Comparison of ENCODE assay signal across 22 cellular contexts in the genomic region with DNA sequence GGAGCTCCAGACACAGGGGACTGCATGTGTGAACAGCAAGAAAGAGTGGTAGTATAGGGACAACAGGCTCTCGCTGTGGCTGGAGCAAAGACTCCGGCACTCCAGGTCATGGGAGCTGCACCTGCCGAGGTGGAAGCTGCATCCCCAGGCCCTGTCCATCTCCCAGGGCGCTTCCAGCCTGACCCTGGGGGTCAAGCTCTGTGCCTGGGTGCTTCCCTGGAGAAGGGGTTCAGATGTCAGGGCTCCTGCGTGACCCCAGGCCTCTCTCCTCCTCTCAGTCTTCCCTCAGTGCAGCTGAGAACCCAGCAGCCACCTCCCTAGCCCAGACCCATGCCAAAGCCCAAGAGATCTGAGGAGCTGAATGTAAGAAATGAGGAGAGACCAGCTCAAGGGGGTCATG. TPM values are rescaled to one million over a fixed set of nuclear protein-coding genes. Genes with fewer than 3 reads are reported as not detected.
DNase-seq lines count a peak whose midpoint lies in the region; ATAC-seq, FAIRE-seq and TF ChIP-seq lines count a peak whose summit lies in the region.
"Had no signal": no experiment of that assay in that cellular context is flagged by ENCODE, and none has a peak within 500 bp of the region (broad histone marks: within the 10 kb centered on the region; RNA-seq: fewer than 3 reads in every experiment).

No MANE protein-coding gene starts in this region.

- H3K4me3 Mint-ChIP-seq in type B pancreatic cell = peak overlapping the region; percentile 66
- H3K4me3 Mint-ChIP-seq: CD4-positive, alpha-beta memory T cell had no signal

- H3K36me3 ChIP-seq in bronchial epithelial cell (ENCODE audit: control insufficient read depth, insufficient read depth, low read length) = no peaks in the 10 kb centered on the region
- no peaks in the 10 kb centered on the region for H3K36me3 ChIP-seq in neutrophil

- TF ChIP-seq CTCF in bronchial epithelial cell (IDR thresholded peaks at IDR 0.05; ENCODE audit: insufficient read depth, low read length, severe bottlenecking) = no peak
- TF ChIP-seq CTCF in neutrophil (IDR thresholded peaks at IDR 0.05) = no peak
- no peak for TF ChIP-seq CTCF in type B pancreatic cell (conservative IDR thresholded peaks at IDR 0.05)

- no peaks in the 10 kb centered on the region for H3K9me3 Mint-ChIP-seq in type B pancreatic cell

- H3K36me3 Mint-ChIP-seq in type B pancreatic cell = no peaks in the 10 kb centered on the region
- H3K36me3 Mint-ChIP-seq: CD4-positive, alpha-beta memory T cell had no signal

- H3K4me1 ChIP-seq in neutrophil (ENCODE audit: control insufficient read depth in 1 of 2, insufficient read depth in 1 of 2, low read depth in 1 of 2, low read length in 1 of 2) = peaks cover 45 to 46% of the 10 kb centered on the region in 2 experiments

- no peak for DNase-seq in bronchial epithelial cell (ENCODE audit: low read depth)
- DNase-seq in type B pancreatic cell (ENCODE audit: extremely low spot score, unreplicated experiment) = no peak
- no peak for DNase-seq in left ventricle myocardium superior
- no peak for DNase-seq in DMS153 treated with DMSO at 0.1 percent for 48 hours (lab: John Stamatoyannopoulos, UW; ENCODE audit: unreplicated experiment)
- no peak for DNase-seq in GDM1 (lab: John Stamatoyannopoulos, UW)
- DNase-seq: ACHN; Calu3; CD4-positive, alpha-beta memory T cell; DMS53; DND-41; EL; GM23248; HCEC 1CT had no signal

- FAIRE-seq in bronchial epithelial cell (lab: Jason Lieb, UNC) = peak; percentile 50
- FAIRE-seq: A204.1, GM12891, GM18507 had no signal

- no peak overlapping the region for H3K27ac Mint-ChIP-seq in type B pancreatic cell

- no peaks in the 10 kb centered on the region for H3K27me3 Mint-ChIP-seq in type B pancreatic cell

- no peak for ATAC-seq in left ventricle myocardium superior

- peak overlapping the region; percentile 86 for H3K27ac ChIP-seq in neutrophil
- H3K27ac ChIP-seq: C4-2B, GM23248, HL-60 had no signal

- H3K27me3 ChIP-seq in bronchial epithelial cell (ENCODE audit: control insufficient read depth, insufficient read depth, low read length) = no peaks in the 10 kb centered on the region
- H3K27me3 ChIP-seq in neutrophil = no peaks in the 10 kb centered on the region

- H3K4me1 Mint-ChIP-seq in type B pancreatic cell (ENCODE audit: unreplicated experiment) = peaks cover 42% of the 10 kb centered on the region

- H3K4me3 ChIP-seq in bronchial epithelial cell (ENCODE audit: low read depth, low read length) (no peak overlapping the region), neutrophil (ENCODE audit: low read depth in 1 of 2, low read length in 1 of 2) (no peak overlapping the region)
- H3K4me3 ChIP-seq: GM23248 had no signal

- H3K9me3 ChIP-seq in neutrophil = no peaks in the 10 kb centered on the region

- intact Hi-C loops in left ventricle myocardium superior (cut with micrococcal nuclease) = no loop called here

RNA-seq across cellular contexts. Expression of gene TMPRSS4, which starts 3.4 kb away (rescaled TPM):
- total RNA-seq in bronchial epithelial cell = 42.4 and 202 TPM in 2 replicates
- total RNA-seq in type B pancreatic cell (ENCODE audit: low replicate concordance) = 33.8 and 169 TPM in 2 replicates
- total RNA-seq in left ventricle myocardium superior = not detected
- total RNA-seq: G401, GM23248, H4, HT1080 had no signal

RNA-seq across cellular contexts. Expression of gene SMIM35, which starts 6.5 kb away (rescaled TPM):
- not detected in 2 replicates for total RNA-seq in bronchial epithelial cell
- total RNA-seq in type B pancreatic cell (ENCODE audit: low replicate concordance) = 0.17 TPM in 1 of 2 replicates, not detected in the other
- not detected for total RNA-seq in left ventricle myocardium superior
- total RNA-seq: Calu3, G401, GM23248, H4, HT1080 had no signal

Comparison
In these comparisons a context has a peak if more than half of its experiments do, and no peak if none do; other contexts are left out.
1. RNA of gene TMPRSS4, which starts 3.4 kb away (total RNA-seq): 42.4 to 202 TPM in bronchial epithelial cell and 33.8 to 169 TPM in type B pancreatic cell; not detected in left ventricle myocardium superior (single experiment); every median in the first group is over 10 times any median in the second.